9 cellular contexts compared by ENCODE assay signal in the genomic region with DNA sequence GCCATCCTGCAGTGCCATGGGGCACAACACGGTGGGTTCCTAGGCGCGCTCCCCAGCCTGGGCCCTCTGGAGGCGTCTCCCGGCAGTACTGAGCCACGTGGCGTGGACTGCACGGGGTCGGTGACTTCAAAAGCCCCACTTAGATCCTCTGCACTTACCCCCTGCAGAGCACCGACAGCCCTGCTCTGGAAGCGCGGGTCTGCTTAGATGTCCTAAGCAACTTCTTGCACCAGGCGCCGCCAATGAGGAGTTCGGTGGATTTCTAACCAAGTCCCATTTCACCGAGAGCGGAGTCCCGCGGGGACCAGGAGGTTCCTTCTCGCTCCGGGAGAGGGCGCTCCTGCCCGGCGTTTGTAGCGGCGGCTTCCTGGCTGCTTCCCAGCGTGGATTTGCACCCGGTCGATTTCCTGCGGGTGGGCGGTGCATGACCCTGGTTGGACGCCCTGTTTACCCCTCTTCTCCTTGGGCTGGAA. TPM values are rescaled to one million over a fixed set of nuclear protein-coding genes. Genes with fewer than 3 reads are reported as not detected.
DNase-seq lines count a peak whose midpoint lies in the region; ATAC-seq, FAIRE-seq and TF ChIP-seq lines count a peak whose summit lies in the region.
"Had no signal": no experiment of that assay in that cellular context is flagged by ENCODE, and none has a peak within 500 bp of the region (broad histone marks: within the 10 kb centered on the region; RNA-seq: fewer than 3 reads in every experiment).

No MANE protein-coding gene starts in this region.

- H3K9me3 ChIP-seq in body of pancreas, result peaks cover 0 to 5% (median 0%) of the 10 kb centered on the region in 3 donors
- peaks cover 5% of the 10 kb centered on the region for H3K9me3 ChIP-seq in keratinocyte (ENCODE audit: control insufficient read depth, low read depth, low read length)

- FAIRE-seq in keratinocyte (lab: Jason Lieb, UNC), result no peak
- FAIRE-seq: TTC549 had no signal

- H3K36me3 ChIP-seq in body of pancreas (replicated peaks in 1 of 2; ENCODE audit: insufficient read depth in 1 of 2, low read depth in 2 of 2), result no peaks in the 10 kb centered on the region
- no peaks in the 10 kb centered on the region for H3K36me3 ChIP-seq in keratinocyte (ENCODE audit: control insufficient read depth in 2 of 2, extremely low read depth in 1 of 2, insufficient read depth in 2 of 2, low read length in 2 of 2)

- intact Hi-C loops in body of pancreas (cut with DNase I), result no loop called here

- H3K27me3 ChIP-seq in body of pancreas (peaks cover 0 to 4% of the 10 kb centered on the region in 2 donors), keratinocyte (ENCODE audit: control insufficient read depth, extremely low read depth, insufficient read depth, low read length) (no peaks in the 10 kb centered on the region)

- TF ChIP-seq CTCF in body of pancreas (IDR thresholded peaks at IDR 0.05) (peak in 5 of 7 experiments; percentile 20 to 42 (median 25)), keratinocyte (optimal IDR thresholded peaks at IDR 0.05 in 1 of 3, IDR thresholded peaks at IDR 0.05 in 1 of 3, conservative IDR thresholded peaks at IDR 0.05 in 1 of 3; ENCODE audit: extremely low read depth in 1 of 3, insufficient read depth in 2 of 3, low read length in 3 of 3) (peak in 2 of 3 experiments; percentile 21 to 61)

- no peak for TF ChIP-seq POLR2A in body of pancreas (IDR thresholded peaks at IDR 0.05)

- 1 to 6% methylated on average over 9 to 32 of the region's 32 CpGs for WGBS in body of pancreas, 2 donors

- H3K4me3 ChIP-seq in body of pancreas (no peak overlapping the region), keratinocyte (ENCODE audit: control insufficient read depth in 2 of 3, extremely low read depth in 1 of 3, insufficient read depth in 2 of 3, low read depth in 1 of 3, low read length in 3 of 3) (no peak overlapping the region)

- no peak overlapping the region for H2AFZ ChIP-seq in keratinocyte (ENCODE audit: control insufficient read depth, low read length)

- no peak overlapping the region for H3K9ac ChIP-seq in keratinocyte (ENCODE audit: control insufficient read depth, extremely low read depth, insufficient read depth, low read length)

- no peak for ATAC-seq in body of pancreas
- ATAC-seq in GM18520 (IDR thresholded peaks at IDR 0.05; ENCODE audit: unreplicated experiment), result no peak
- no peak for ATAC-seq in left lobe of liver

- no peaks in the 10 kb centered on the region for H3K79me2 ChIP-seq in keratinocyte (ENCODE audit: control insufficient read depth, insufficient read depth, low read length)

- peak; percentile 49 for DNase-seq in 8988T
- peak; percentile 70 for DNase-seq in ELF-1 (ENCODE audit: low read depth, low spot score)
- DNase-seq in body of pancreas, result peak in 3 of 4 donors; percentile 3 to 17 (median 13)
- no peak for DNase-seq in keratinocyte (ENCODE audit: low read depth, low spot score)
- DNase-seq in NCI-H2107 treated with DMSO at 0.1 percent for 48 hours (lab: John Stamatoyannopoulos, UW; ENCODE audit: unreplicated experiment), result no peak
- DNase-seq in left lobe of liver (ENCODE audit: low spot score), result no peak
- DNase-seq in NCI-H1417 treated with DMSO at 0.1 percent for 48 hours (lab: John Stamatoyannopoulos, UW), result no peak

- H4K20me1 ChIP-seq in keratinocyte (ENCODE audit: control insufficient read depth, extremely low read depth, insufficient read depth, low read length), result no peaks in the 10 kb centered on the region

- no peaks in the 10 kb centered on the region for H3K4me1 ChIP-seq in body of pancreas
- no peaks in the 10 kb centered on the region for H3K4me1 ChIP-seq in keratinocyte (ENCODE audit: control insufficient read depth, extremely low read depth, insufficient read depth, low read length)

- dilution Hi-C loops in keratinocyte (cut with MboI; ENCODE audit: extremely low pct_ligation_motif_present, low sequenced_read_pairs), result no loop called here

- H3K4me2 ChIP-seq in keratinocyte (ENCODE audit: control insufficient read depth, extremely low read depth, insufficient read depth, low read depth, low read length), result no peak overlapping the region

- H3K27ac ChIP-seq in body of pancreas (no peak overlapping the region), keratinocyte (ENCODE audit: control insufficient read depth, insufficient read depth, low read length) (no peak overlapping the region)

- H3K9me1 ChIP-seq in keratinocyte (ENCODE audit: control insufficient read depth, extremely low read depth, insufficient read depth, low read length), result no peaks in the 10 kb centered on the region

RNA-seq across cellular contexts. Expression of a gene that starts 25.2 kb away (rescaled TPM):
- total RNA-seq in body of pancreas, result 1 to 10 TPM; 3.0 to 4.2 TPM
- polyA plus RNA-seq in keratinocyte, result 2.5 to 4.4 TPM (median 3.5 TPM) in 3 replicates
- polyA plus RNA-seq in keratinocyte (2011; ENCODE audit: low read depth), result 1.8 TPM
- 1.3 and 3.4 TPM in 2 replicates for polyA plus RNA-seq in keratinocyte (2011; cell fraction: cytosol; rRNA removed)
- 3.5 and 4.1 TPM in 2 replicates for polyA plus RNA-seq in keratinocyte (2011; cell fraction: nucleus; rRNA removed)
- polyA plus RNA-seq in keratinocyte (2012; ENCODE audit: low replicate concordance), result 3.4 and 5.4 TPM in 2 replicates
- polyA minus RNA-seq in keratinocyte, result 1.4 to 11.7 TPM (median 6.4 TPM) in 3 replicates
- 5.0 TPM for polyA minus RNA-seq in keratinocyte (2011; cell fraction: cytosol; rRNA and poly(A)+ RNA removed)
- 3.6 and 9.5 TPM in 2 replicates for polyA minus RNA-seq in keratinocyte (2011; cell fraction: nucleus; rRNA and poly(A)+ RNA removed)
- 1.2 TPM for total RNA-seq in left lobe of liver

RNA-seq across cellular contexts. Expression of a gene that starts 40.9 kb away (rescaled TPM):
- not detected for total RNA-seq in body of pancreas
- polyA plus RNA-seq in keratinocyte, result not detected in 3 replicates
- not detected for polyA plus RNA-seq in keratinocyte (2011; ENCODE audit: low read depth)
- polyA plus RNA-seq in keratinocyte (2011; cell fraction: cytosol; rRNA removed), result not detected in 2 replicates
- polyA plus RNA-seq in keratinocyte (2011; cell fraction: nucleus; rRNA removed), result not detected in 2 replicates
- polyA plus RNA-seq in keratinocyte (2012; ENCODE audit: low replicate concordance), result not detected in 2 replicates
- not detected in 3 replicates for polyA minus RNA-seq in keratinocyte
- polyA minus RNA-seq in keratinocyte (2011; cell fraction: cytosol; rRNA and poly(A)+ RNA removed), result not detected
- not detected in 2 replicates for polyA minus RNA-seq in keratinocyte (2011; cell fraction: nucleus; rRNA and poly(A)+ RNA removed)
- not detected for total RNA-seq in left lobe of liver

RNA-seq across cellular contexts. Expression of a gene that starts 50.3 kb away (rescaled TPM):
- total RNA-seq in body of pancreas (not detected), left lobe of liver (not detected)
- polyA plus RNA-seq in keratinocyte, result 0.04 TPM in 1 of 3 replicates, not detected in the others
- not detected for polyA plus RNA-seq in keratinocyte (2011; ENCODE audit: low read depth)
- polyA plus RNA-seq in keratinocyte (2011; cell fraction: cytosol; rRNA removed), result not detected in 2 replicates
- polyA plus RNA-seq in keratinocyte (2011; cell fraction: nucleus; rRNA removed), result not detected in 2 replicates
- not detected in 2 replicates for polyA plus RNA-seq in keratinocyte (2012; ENCODE audit: low replicate concordance)
- polyA minus RNA-seq in keratinocyte, result 0.33 TPM in 1 of 3 replicates, not detected in the others
- polyA minus RNA-seq in keratinocyte (2011; cell fraction: cytosol; rRNA and poly(A)+ RNA removed), result not detected
- not detected in 2 replicates for polyA minus RNA-seq in keratinocyte (2011; cell fraction: nucleus; rRNA and poly(A)+ RNA removed)

RNA-seq across cellular contexts. Expression of a gene that starts 53.7 kb away (rescaled TPM):
- total RNA-seq in body of pancreas (1 to 10 TPM; 2.3 to 3.4 TPM), left lobe of liver (1.1 TPM)
- 14.0 to 22.2 TPM (median 16.8 TPM) in 3 replicates for polyA plus RNA-seq in keratinocyte
- polyA plus RNA-seq in keratinocyte (2011; ENCODE audit: low read depth), result 5.7 TPM
- polyA plus RNA-seq in keratinocyte (2011; cell fraction: cytosol; rRNA removed), result 10.7 and 18.4 TPM in 2 replicates
- 26.3 and 33.7 TPM in 2 replicates for polyA plus RNA-seq in keratinocyte (2011; cell fraction: nucleus; rRNA removed)
- polyA plus RNA-seq in keratinocyte (2012; ENCODE audit: low replicate concordance), result 10.2 and 12.2 TPM in 2 replicates
- 2.9 to 13.3 TPM (median 11.7 TPM) in 3 replicates for polyA minus RNA-seq in keratinocyte
- 8.2 TPM for polyA minus RNA-seq in keratinocyte (2011; cell fraction: cytosol; rRNA and poly(A)+ RNA removed)
- 11.9 and 19.7 TPM in 2 replicates for polyA minus RNA-seq in keratinocyte (2011; cell fraction: nucleus; rRNA and poly(A)+ RNA removed)

RNA-seq across cellular contexts. Expression of a gene that starts 57.1 kb away (rescaled TPM):
- total RNA-seq in body of pancreas (10 to 100 TPM; 12.2 to 14.2 TPM), left lobe of liver (1.2 TPM)
- 6.7 to 9.5 TPM (median 9.5 TPM) in 3 replicates for polyA plus RNA-seq in keratinocyte
- 8.8 TPM for polyA plus RNA-seq in keratinocyte (2011; ENCODE audit: low read depth)
- polyA plus RNA-seq in keratinocyte (2011; cell fraction: cytosol; rRNA removed), result 3.5 and 7.5 TPM in 2 replicates
- 17.1 and 21.5 TPM in 2 replicates for polyA plus RNA-seq in keratinocyte (2011; cell fraction: nucleus; rRNA removed)
- 5.8 and 8.0 TPM in 2 replicates for polyA plus RNA-seq in keratinocyte (2012; ENCODE audit: low replicate concordance)
- polyA minus RNA-seq in keratinocyte, result 1.0 to 14.5 TPM (median 8.6 TPM) in 3 replicates
- 4.4 TPM for polyA minus RNA-seq in keratinocyte (2011; cell fraction: cytosol; rRNA and poly(A)+ RNA removed)
- 8.3 and 15.8 TPM in 2 replicates for polyA minus RNA-seq in keratinocyte (2011; cell fraction: nucleus; rRNA and poly(A)+ RNA removed)

Comparison
In these comparisons a context has a peak if more than half of its experiments do, and no peak if none do; other contexts are left out.
1. DNase-seq: peak in 8988T (single experiment), ELF-1 (single experiment) and body of pancreas (3 of 4); none in keratinocyte (single experiment), NCI-H2107 treated with DMSO at 0.1 percent for 48 hours (single experiment), left lobe of liver (single experiment) and NCI-H1417 treated with DMSO at 0.1 percent for 48 hours (single experiment).